In the genomic region with DNA sequence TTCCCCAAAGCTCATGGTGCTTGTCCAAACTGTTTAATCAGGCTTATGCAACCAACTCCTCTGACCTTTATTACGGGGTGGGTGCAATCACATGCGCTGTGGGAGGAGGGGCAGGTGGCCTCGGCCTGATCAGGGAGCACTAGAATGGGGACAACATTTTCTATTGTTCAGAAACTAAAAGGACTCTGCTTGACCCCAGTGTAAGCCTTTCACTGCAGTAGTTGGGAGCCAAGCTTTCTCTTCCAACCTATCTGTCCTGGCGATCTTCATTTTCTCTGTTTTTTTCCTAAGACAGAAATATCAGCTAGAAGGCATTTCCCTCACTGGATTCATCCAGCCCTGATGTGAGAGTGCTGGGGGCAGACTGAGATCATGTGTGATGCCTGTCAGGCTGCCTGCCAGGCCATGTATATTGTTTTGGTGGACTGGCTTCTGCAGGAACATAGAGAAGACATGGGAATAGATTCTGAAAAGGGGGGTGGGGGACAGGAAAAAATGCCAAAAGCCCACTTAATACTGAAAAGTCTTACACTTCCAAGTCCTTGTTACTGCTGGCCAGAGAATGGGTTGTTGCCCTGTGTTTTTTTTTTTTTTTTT, we compare ENCODE assay signal across 9 cellular contexts.
DNase-seq lines count a peak whose midpoint lies in the region; ATAC-seq and TF ChIP-seq lines count a peak whose summit lies in the region.
"Had no signal": no experiment of that assay in that cellular context is flagged by ENCODE, and none has a peak within 500 bp of the region (broad histone marks: within the 10 kb centered on the region; RNA-seq: fewer than 3 reads in every experiment).

No MANE protein-coding gene starts in this region.

- no peak overlapping the region for H2AFZ ChIP-seq in neural cell (ENCODE audit: low read depth, low read length)

- no peak for TF ChIP-seq CTCF in neural cell (IDR thresholded peaks at IDR 0.05; ENCODE audit: poor library complexity, severe bottlenecking)
- no peak for TF ChIP-seq CTCF in GM20000 (IDR thresholded peaks at IDR 0.05; ENCODE audit: extremely low read depth, missing control alignments)

- TF ChIP-seq RAD21 in neural cell (conservative IDR thresholded peaks at IDR 0.05): peak; percentile 13

- H3K9me3 ChIP-seq in neural cell (ENCODE audit: low read length) (no peaks in the 10 kb centered on the region), aorta (ENCODE audit: control insufficient read depth, low read length) (no peaks in the 10 kb centered on the region)

- no peak overlapping the region for H3K4me2 ChIP-seq in neural cell (ENCODE audit: low read length)
- H3K4me2 ChIP-seq: KMS-11 had no signal

- H3K27ac ChIP-seq in neural cell (ENCODE audit: low read length): peak overlapping the region; percentile 29
- peak overlapping the region in 1 of 2 donors; percentile 39 for H3K27ac ChIP-seq in aorta (ENCODE audit: low read depth in 1 of 2, low read length in 2 of 2)
- H3K27ac ChIP-seq: KMS-11 had no signal

- no peaks in the 10 kb centered on the region for H3F3A ChIP-seq in neural cell (ENCODE audit: insufficient read depth, low read length, poor library complexity, severe bottlenecking)

- TF ChIP-seq EP300 in neural cell (conservative IDR thresholded peaks at IDR 0.05; ENCODE audit: poor library complexity, severe bottlenecking): no peak

- DNase-seq in Right ventricle myocardium inferior (ENCODE audit: missing footprints) (peak; percentile 81), cardiac septum (ENCODE audit: low spot score) (no peak), aorta (peak in 1 of 2 donors; percentile 73), GM20000 (ENCODE audit: low spot score) (no peak)

- H4K20me1 ChIP-seq in neural cell (ENCODE audit: insufficient read depth): no peaks in the 10 kb centered on the region

- intact Hi-C loops in Right ventricle myocardium inferior (cut with DNase I): loop anchor here (10.0 kb wide), 1 partner anchor 251 kb away; no protein-coding TSS in a partner anchor
- intact Hi-C loops in cardiac septum (cut with DNase I): loop anchor here (5.0 kb wide), 1 partner anchor 627 kb away; the partner anchor contains the start of gene TBL1XR1
- intact Hi-C loops in aorta (cut with DNase I): loop anchor here in 1 of 2 donors (5.0 kb wide), 1 partner anchor 63 kb away; no protein-coding TSS in a partner anchor

- ATAC-seq in Right ventricle myocardium inferior (peak; percentile 93), esophagus mucosa (peak; percentile 48), aorta (ENCODE audit: low FRiP score) (peak; percentile 91), GM19467 (IDR thresholded peaks at IDR 0.05; ENCODE audit: unreplicated experiment) (no peak), HG03196 (IDR thresholded peaks at IDR 0.05; ENCODE audit: unreplicated experiment) (no peak)

- H3K4me1 ChIP-seq in aorta (ENCODE audit: control insufficient read depth in 1 of 2, insufficient read depth in 2 of 2, low read length in 2 of 2): peaks cover 2 to 4% of the 10 kb centered on the region in 2 donors

- no peaks in the 10 kb centered on the region for H3K27me3 ChIP-seq in neural cell (ENCODE audit: insufficient read depth, low read depth, low read length)
- H3K27me3 ChIP-seq in aorta (ENCODE audit: control insufficient read depth in 1 of 2, insufficient read depth in 2 of 2, low read length in 1 of 2): no peaks in the 10 kb centered on the region

- no peaks in the 10 kb centered on the region for H3K36me3 ChIP-seq in neural cell (ENCODE audit: insufficient read depth, low read length)
- H3K36me3 ChIP-seq in aorta (ENCODE audit: control insufficient read depth in 1 of 2, insufficient read depth in 2 of 2, low read length in 1 of 2): no peaks in the 10 kb centered on the region

- no peak overlapping the region for H3K9ac ChIP-seq in neural cell (ENCODE audit: low read length)
- H3K9ac ChIP-seq: KMS-11 had no signal

- no peaks in the 10 kb centered on the region for H3K79me2 ChIP-seq in neural cell (replicated peaks; ENCODE audit: insufficient read depth, low read length)

- 20% methylated on average over 4 of the region's 4 CpGs for WGBS in aorta, 2 donors

- H3K4me3 ChIP-seq in neural cell (ENCODE audit: low read length): no peak overlapping the region
- no peak overlapping the region for H3K4me3 ChIP-seq in aorta (ENCODE audit: low read length in 2 of 2)

- H3K9me2 ChIP-seq in neural cell (ENCODE audit: insufficient read depth, low read length): no peaks in the 10 kb centered on the region

TF ChIP-seq in neural cell, 6 proteins besides CTCF, POLR2A, EP300 and RAD21:
- TF ChIP-seq MXI1 (conservative IDR thresholded peaks at IDR 0.05; ENCODE audit: poor library complexity, severe bottlenecking) (no peak), EZH2 (IDR thresholded peaks at IDR 0.05; ENCODE audit: borderline replicate concordance, insufficient read depth, low read length, poor library complexity, severe bottlenecking) (no peak), REST (IDR thresholded peaks at IDR 0.05; ENCODE audit: borderline replicate concordance) (no peak), TAF1 (IDR thresholded peaks at IDR 0.05; ENCODE audit: low read depth) (no peak), SMC3 (conservative IDR thresholded peaks at IDR 0.05; ENCODE audit: poor library complexity) (no peak), POLR2AphosphoS5 (IDR thresholded peaks at IDR 0.05) (peak; percentile 32)

Comparison
In these comparisons a context has a peak if more than half of its experiments do, and no peak if none do; other contexts are left out.
1. ATAC-seq: peak in Right ventricle myocardium inferior (single experiment), esophagus mucosa (single experiment) and aorta (single experiment); none in GM19467 (single experiment) and HG03196 (single experiment).